17 cellular contexts compared by ENCODE assay signal in the genomic region with DNA sequence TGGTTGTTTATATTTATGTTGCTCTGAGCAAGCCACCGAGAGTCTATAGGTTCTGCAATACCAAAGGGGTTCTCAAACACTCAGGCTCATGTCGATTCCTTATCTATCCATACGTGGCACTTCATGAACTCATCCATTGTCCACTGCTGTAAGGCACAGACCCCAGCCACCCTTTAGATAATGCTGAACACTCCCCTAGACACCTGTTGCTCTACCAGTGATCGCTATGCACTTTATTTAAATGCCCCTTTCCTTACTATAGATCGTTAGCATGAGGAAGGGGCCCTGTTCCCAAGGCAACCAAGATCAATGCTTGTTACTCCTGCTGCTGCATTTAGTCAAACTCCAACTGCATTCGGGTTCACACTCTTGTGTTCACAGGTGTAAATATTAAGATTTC.
A peak's percentile ranks its signal among the peaks of the same experiment; 100 is the strongest.
DNase-seq lines count a peak whose midpoint lies in the region; ATAC-seq and TF ChIP-seq lines count a peak whose summit lies in the region.
"Had no signal": no experiment of that assay in that cellular context is flagged by ENCODE, and none has a peak within 500 bp of the region (broad histone marks: within the 10 kb centered on the region; RNA-seq: fewer than 3 reads in every experiment).

No MANE protein-coding gene starts in this region.

- H3K23ac ChIP-seq in mesenchymal stem cell (ENCODE audit: low read length in 2 of 2), result no peak overlapping the region

- H3K4me1 Mint-ChIP-seq in GM23338, result peaks cover 8% of the 10 kb centered on the region; the same call in 2 of the 3 replicates
- peaks cover 2% of the 10 kb centered on the region for H3K4me1 Mint-ChIP-seq in T-helper 17 cell
- peaks cover 13% of the 10 kb centered on the region for H3K4me1 Mint-ChIP-seq in progenitor cell of endocrine pancreas (ENCODE audit: low read depth)
- no peaks in the 10 kb centered on the region for H3K4me1 Mint-ChIP-seq in activated CD4-positive, alpha-beta memory T cell treated with anti-CD3 and anti-CD28 coated beads for 36 hours (ENCODE audit: low read depth)
- H3K4me1 Mint-ChIP-seq: B cell had no signal

- H3K79me2 ChIP-seq in GM23338 (replicated peaks; ENCODE audit: insufficient read depth), result no peaks in the 10 kb centered on the region

- H3K4me2 ChIP-seq in GM23338 (no peak overlapping the region), mesenchymal stem cell (ENCODE audit: low read length, poor library complexity, severe bottlenecking) (no peak overlapping the region)
- H3K4me2 ChIP-seq: A549; BLaER1 treated with 17β-estradiol and CSF1 and Interleukin-3, amounts not matched to agents 10 nM and 100 nM had no signal

- H3K36me3 ChIP-seq in GM23338 (ENCODE audit: insufficient read depth), result no peaks in the 10 kb centered on the region
- peaks cover 3 to 70% of the 10 kb centered on the region in 2 experiments for H3K36me3 ChIP-seq in mesenchymal stem cell (ENCODE audit: control insufficient read depth in 1 of 2, insufficient read depth in 2 of 2, low read depth in 1 of 2, low read length in 2 of 2)

- no peak overlapping the region for H4K91ac ChIP-seq in mesenchymal stem cell (ENCODE audit: low read length)

- no peak overlapping the region for H2BK5ac ChIP-seq in mesenchymal stem cell (ENCODE audit: low read depth, low read length, poor library complexity, severe bottlenecking)

- no peak overlapping the region for H3K4ac ChIP-seq in mesenchymal stem cell (ENCODE audit: low read depth in 1 of 2, low read length in 2 of 2)

- no peaks in the 10 kb centered on the region for H3F3A ChIP-seq in GM23338 (replicated peaks; ENCODE audit: low read depth)

- ATAC-seq in GM23338 (no peak), T-helper 17 cell (no peak)
- ATAC-seq: A549; CD8-positive, alpha-beta T cell had no signal

- H3K14ac ChIP-seq in mesenchymal stem cell (ENCODE audit: low read length in 2 of 2), result no peak overlapping the region

- H3K27me3 Mint-ChIP-seq in GM23338 (ENCODE audit: insufficient read depth, low read depth, poor library complexity) (no peaks in the 10 kb centered on the region), T-helper 17 cell (no peaks in the 10 kb centered on the region), progenitor cell of endocrine pancreas (no peaks in the 10 kb centered on the region)
- H3K27me3 Mint-ChIP-seq in activated CD4-positive, alpha-beta memory T cell treated with anti-CD3 and anti-CD28 coated beads for 36 hours, result no peaks in the 10 kb centered on the region
- H3K27me3 Mint-ChIP-seq: B cell; CD4-positive, alpha-beta T cell had no signal

- no peak overlapping the region for H3K27ac Mint-ChIP-seq in GM23338
- peak overlapping the region; percentile 29 for H3K27ac Mint-ChIP-seq in T-helper 17 cell
- H3K27ac Mint-ChIP-seq in progenitor cell of endocrine pancreas, result peak overlapping the region; percentile 25
- no peak overlapping the region for H3K27ac Mint-ChIP-seq in activated CD4-positive, alpha-beta memory T cell treated with anti-CD3 and anti-CD28 coated beads for 36 hours
- H3K27ac Mint-ChIP-seq: B cell; CD4-positive, alpha-beta T cell; CD8-positive, alpha-beta T cell had no signal

- no peak overlapping the region for H2BK12ac ChIP-seq in mesenchymal stem cell (ENCODE audit: low read length in 2 of 2)

- CTCF ChIA-PET in activated CD4-positive, alpha-beta memory T cell treated with anti-CD3 and anti-CD28 coated beads for 36 hours (lab: Charles Lee), result no interaction called here

- no peaks in the 10 kb centered on the region; the same call in 1 of the 2 replicates for H4K20me1 ChIP-seq in GM23338 (replicated peaks; ENCODE audit: insufficient read depth)
- H4K20me1 ChIP-seq: BLaER1 treated with 17β-estradiol and CSF1 and Interleukin-3, amounts not matched to agents 10 nM and 100 nM had no signal

- H3K9me3 Mint-ChIP-seq in GM23338 (no peaks in the 10 kb centered on the region), progenitor cell of endocrine pancreas (ENCODE audit: low read depth) (no peaks in the 10 kb centered on the region)
- H3K9me3 Mint-ChIP-seq in activated CD4-positive, alpha-beta memory T cell treated with anti-CD3 and anti-CD28 coated beads for 36 hours, result no peaks in the 10 kb centered on the region
- H3K9me3 Mint-ChIP-seq: CD4-positive, alpha-beta T cell; CD8-positive, alpha-beta T cell had no signal

- 97% methylated on average over 5 of the region's 6 CpGs for WGBS in mesenchymal stem cell

- H2BK120ac ChIP-seq in mesenchymal stem cell (ENCODE audit: low read depth, low read length), result no peak overlapping the region

- no peaks in the 10 kb centered on the region for H3K4me1 ChIP-seq in GM23338 (ENCODE audit: insufficient read depth)
- H3K4me1 ChIP-seq in mesenchymal stem cell (ENCODE audit: control insufficient read depth, insufficient read depth, low read depth, low read length), result no peaks in the 10 kb centered on the region
- H3K4me1 ChIP-seq: BLaER1 treated with 17β-estradiol and CSF1 and Interleukin-3, amounts not matched to agents 10 nM and 100 nM; Caco-2 had no signal

- intact Hi-C loops in activated CD4-positive, alpha-beta memory T cell treated with anti-CD3 and anti-CD28 coated beads for 36 hours (cut with micrococcal nuclease), result no loop called here

- no peak overlapping the region for H2BK15ac ChIP-seq in mesenchymal stem cell (ENCODE audit: low read depth, poor library complexity, severe bottlenecking)

- DNase-seq in GM23338 (ENCODE audit: low spot score), result peak; percentile 17
- DNase-seq in T-helper 17 cell, result no peak
- DNase-seq in progenitor cell of endocrine pancreas (ENCODE audit: low spot score, unreplicated experiment), result no peak
- no peak for DNase-seq in activated CD4-positive, alpha-beta memory T cell treated with anti-CD3 and anti-CD28 coated beads for 36 hours
- DNase-seq in mesenchymal stem cell, result no peak
- DNase-seq: AML-193; Caco-2; Calu3; CD4-positive, alpha-beta T cell; CD8-positive, alpha-beta T cell; DMS79 treated with DMSO at 0.1 percent for 48 hours; GF-D8 had no signal

- no peaks in the 10 kb centered on the region for H3K27me3 ChIP-seq in GM23338 (ENCODE audit: insufficient read depth)
- H3K27me3 ChIP-seq in mesenchymal stem cell (ENCODE audit: control insufficient read depth in 1 of 2, insufficient read depth in 1 of 2, low read length in 2 of 2), result no peaks in the 10 kb centered on the region
- H3K27me3 ChIP-seq: BLaER1 treated with 17β-estradiol and CSF1 and Interleukin-3, amounts not matched to agents 10 nM and 100 nM had no signal

- H3K9me2 ChIP-seq in GM23338 (ENCODE audit: insufficient read depth), result no peaks in the 10 kb centered on the region

- peaks cover 14% of the 10 kb centered on the region for H3K79me1 ChIP-seq in mesenchymal stem cell (replicated peaks; ENCODE audit: low read length, poor library complexity, severe bottlenecking)

- H3K18ac ChIP-seq in mesenchymal stem cell (ENCODE audit: low read depth in 1 of 2, low read length in 2 of 2), result no peak overlapping the region

- H3K27ac ChIP-seq in GM23338 (ENCODE audit: low read depth) (no peak overlapping the region), mesenchymal stem cell (ENCODE audit: low read length, poor library complexity, severe bottlenecking) (no peak overlapping the region)
- H3K27ac ChIP-seq: 22Rv1; A549; BLaER1 treated with 17β-estradiol and CSF1 and Interleukin-3, amounts not matched to agents 10 nM and 100 nM; C4-2B had no signal

- H3K36me3 Mint-ChIP-seq in GM23338 (ENCODE audit: low read depth), result no peaks in the 10 kb centered on the region
- H3K36me3 Mint-ChIP-seq in T-helper 17 cell (ENCODE audit: low read depth), result peaks cover 7% of the 10 kb centered on the region
- H3K36me3 Mint-ChIP-seq in progenitor cell of endocrine pancreas (ENCODE audit: insufficient read depth), result no peaks in the 10 kb centered on the region
- peaks cover 8% of the 10 kb centered on the region for H3K36me3 Mint-ChIP-seq in activated CD4-positive, alpha-beta memory T cell treated with anti-CD3 and anti-CD28 coated beads for 36 hours

- H3K4me3 ChIP-seq in GM23338, result no peak overlapping the region
- H3K4me3 ChIP-seq in mesenchymal stem cell (ENCODE audit: insufficient read depth in 1 of 2, low read depth in 1 of 2, low read length in 2 of 2), result no peak overlapping the region
- H3K4me3 ChIP-seq: A549; BLaER1 treated with 17β-estradiol and CSF1 and Interleukin-3, amounts not matched to agents 10 nM and 100 nM had no signal

- H3K9ac ChIP-seq in mesenchymal stem cell (ENCODE audit: low read length), result no peak overlapping the region
- H3K9ac ChIP-seq: BLaER1 treated with 17β-estradiol and CSF1 and Interleukin-3, amounts not matched to agents 10 nM and 100 nM had no signal

- H2AK5ac ChIP-seq in mesenchymal stem cell (ENCODE audit: low read length, severe bottlenecking), result no peak overlapping the region

- no peak overlapping the region for H2AFZ ChIP-seq in GM23338
- no peak overlapping the region for H2AFZ ChIP-seq in mesenchymal stem cell (ENCODE audit: low read depth, low read length)

- POLR2A ChIA-PET in activated CD4-positive, alpha-beta memory T cell treated with anti-CD3 and anti-CD28 coated beads for 36 hours (lab: Charles Lee), result no interaction called here

- TF ChIP-seq CTCF in GM23338 (conservative IDR thresholded peaks at IDR 0.05; ENCODE audit: low read depth in 2 of 2) (no peak), progenitor cell of endocrine pancreas (IDR thresholded peaks at IDR 0.05; ENCODE audit: unreplicated experiment) (no peak)

- no peaks in the 10 kb centered on the region for H3K9me3 ChIP-seq in T-helper 17 cell (ENCODE audit: control insufficient read depth, low read length, poor library complexity, severe bottlenecking)
- no peaks in the 10 kb centered on the region for H3K9me3 ChIP-seq in mesenchymal stem cell (ENCODE audit: control insufficient read depth, low read length)
- H3K9me3 ChIP-seq: A549; BLaER1 treated with 17β-estradiol and CSF1 and Interleukin-3, amounts not matched to agents 10 nM and 100 nM; Caco-2 had no signal

- no peak overlapping the region for H4K8ac ChIP-seq in mesenchymal stem cell (ENCODE audit: low read length)

- no peak overlapping the region for H3K4me3 Mint-ChIP-seq in GM23338
- no peak overlapping the region for H3K4me3 Mint-ChIP-seq in T-helper 17 cell
- H3K4me3 Mint-ChIP-seq in progenitor cell of endocrine pancreas (ENCODE audit: low read depth), result no peak overlapping the region
- no peak overlapping the region for H3K4me3 Mint-ChIP-seq in activated CD4-positive, alpha-beta memory T cell treated with anti-CD3 and anti-CD28 coated beads for 36 hours
- H3K4me3 Mint-ChIP-seq: B cell; CD4-positive, alpha-beta T cell; CD8-positive, alpha-beta T cell had no signal

TF ChIP-seq in GM23338, 12 proteins besides CTCF, POLR2A, EP300 and RAD21 (continues in another document):
- TF ChIP-seq, protein P1, sequence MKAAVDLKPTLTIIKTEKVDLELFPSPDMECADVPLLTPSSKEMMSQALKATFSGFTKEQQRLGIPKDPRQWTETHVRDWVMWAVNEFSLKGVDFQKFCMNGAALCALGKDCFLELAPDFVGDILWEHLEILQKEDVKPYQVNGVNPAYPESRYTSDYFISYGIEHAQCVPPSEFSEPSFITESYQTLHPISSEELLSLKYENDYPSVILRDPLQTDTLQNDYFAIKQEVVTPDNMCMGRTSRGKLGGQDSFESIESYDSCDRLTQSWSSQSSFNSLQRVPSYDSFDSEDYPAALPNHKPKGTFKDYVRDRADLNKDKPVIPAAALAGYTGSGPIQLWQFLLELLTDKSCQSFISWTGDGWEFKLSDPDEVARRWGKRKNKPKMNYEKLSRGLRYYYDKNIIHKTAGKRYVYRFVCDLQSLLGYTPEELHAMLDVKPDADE (IDR thresholded peaks at IDR 0.05), result no peak
- TF ChIP-seq ZNF331 (CRISPR knock-in tag; IDR thresholded peaks at IDR 0.05; ENCODE audit: low read depth), result no peak
- TF ChIP-seq EZH2 (IDR thresholded peaks at IDR 0.05; ENCODE audit: low read depth, unreplicated experiment), result no peak

Comparison
In these comparisons a context has a peak if more than half of its experiments do, and no peak if none do; other contexts are left out.
1. H3K27ac Mint-ChIP-seq: peak in T-helper 17 cell (single experiment) and progenitor cell of endocrine pancreas (single experiment); none in GM23338 (single experiment) and activated CD4-positive, alpha-beta memory T cell treated with anti-CD3 and anti-CD28 coated beads for 36 hours (single experiment).